Comparison of ENCODE assay signal across 26 cellular contexts in the genomic region with DNA sequence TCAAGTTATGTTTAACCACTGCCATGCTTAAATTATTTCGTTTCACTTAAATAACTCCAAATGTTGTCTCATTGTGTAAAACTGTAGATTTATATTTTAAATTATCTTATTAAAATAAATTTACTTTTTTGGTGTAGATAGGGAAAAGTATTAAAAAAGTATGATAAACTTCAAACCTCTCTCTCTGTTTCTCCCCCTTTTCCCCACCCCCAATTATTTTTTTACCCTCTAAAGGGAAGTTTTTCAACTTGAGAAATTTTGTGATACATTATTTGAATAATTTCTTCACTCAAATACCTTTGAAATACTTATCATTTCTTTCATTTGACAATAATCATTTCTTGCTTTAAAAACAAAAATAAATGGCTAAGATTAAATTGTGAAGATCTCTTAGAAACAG.
"Had no signal": no experiment of that assay in that cellular context is flagged by ENCODE, and none has a peak within 500 bp of the region (broad histone marks: within the 10 kb centered on the region; RNA-seq: fewer than 3 reads in every experiment).

No MANE protein-coding gene starts in this region.

- H3K9me3 ChIP-seq: neutrophil, pancreas, psoas muscle, stomach, thoracic aorta, thyroid gland, tibial nerve, upper lobe of left lung, vagina had no signal

- DNase-seq: naive B cell; naive thymus-derived CD8-positive, alpha-beta T cell; nephron progenitor cell; pancreas; posterior cingulate gyrus; psoas muscle; right cardiac atrium; stimulated activated CD4-positive, alpha-beta T cell treated with anti-CD3 and anti-CD28 coated beads, Interleukin-15, amount 100 ng/mL, for 24 hours; stimulated activated CD4-positive, alpha-beta T cell treated with anti-CD3 and anti-CD28 coated beads, Interleukin-2, amount 100 ng/mL, for 24 hours; stimulated activated CD4-positive, alpha-beta T cell treated with anti-CD3 and anti-CD28 coated beads, Interleukin-2, amount 100 ng/mL, for 48 hours; stimulated activated CD4-positive, alpha-beta T cell treated with anti-CD3 and anti-CD28 coated beads, Interleukin-4, amount 100 ng/mL, for 24 hours; stimulated activated naive B cell treated with anti-CD40 and anti-IgM and Interleukin-4, amounts not matched to agents 10 μg/mL and 1 μg/mL and 100 μg/mL, for 72 hours; stimulated activated naive CD4-positive, alpha-beta T cell treated with Interleukin-2 at 50 U/mL for 16 hours; stomach; thyroid gland; trophoblast cell; upper lobe of left lung had no signal

- ATAC-seq: naive thymus-derived CD8-positive, alpha-beta T cell; natural killer cell treated with Interleukin-12 subunit alpha and Interleukin-12 subunit beta and Interleukin-15 and Interleukin-18, amount 100 ng/mL, for 72 hours; pancreas; psoas muscle; right cardiac atrium; sciatic nerve; stimulated activated effector memory CD8-positive, alpha-beta T cell treated with anti-CD3 and anti-CD28 coated beads, Interleukin-12 subunit alpha, Interleukin-12 subunit beta, amount 100 ng/mL, for 72 hours; stimulated activated naive B cell treated with anti-CD40 and anti-IgM and Interleukin-4, amounts not matched to agents 10 μg/mL and 1 μg/mL and 100 μg/mL, for 72 hours had no signal

- H3K4me1 ChIP-seq: pancreas, psoas muscle, stomach, thyroid gland, tibial nerve, upper lobe of left lung, vagina had no signal

- FAIRE-seq: pancreas, urothelium cell line had no signal

- H3K4me3 ChIP-seq: pancreas, psoas muscle, skin epidermis, stomach, thoracic aorta, thyroid gland, tibial nerve, upper lobe of left lung, vagina had no signal

- H3K36me3 ChIP-seq: neutrophil, pancreas, thoracic aorta, thyroid gland, upper lobe of left lung, vagina had no signal

- H3K27ac ChIP-seq: neutrophil, pancreas, psoas muscle, skin epidermis, stomach, thoracic aorta, thyroid gland, tibial nerve, upper lobe of left lung, vagina had no signal

- H3K27me3 ChIP-seq: neutrophil, pancreas, stomach, thyroid gland, tibial nerve, upper lobe of left lung, vagina had no signal
